ENCODE assay signal across 3 cellular contexts in genomic region chr2:207416111-207416510, GRCh38.
A peak's percentile ranks its signal among the peaks of the same experiment; 100 is the strongest.
TF ChIP-seq lines count a peak whose summit lies in the region.

No MANE protein-coding gene starts in this region.

TF ChIP-seq in liver, 16 proteins besides CTCF, POLR2A, EP300 and RAD21 (continued from another document):
- peak; percentile 28 for TF ChIP-seq ATF3 (IDR thresholded peaks at IDR 0.05)
- TF ChIP-seq TAF1 (conservative IDR thresholded peaks at IDR 0.05) = no peak
- peak; percentile 35 for TF ChIP-seq ZBTB33 (IDR thresholded peaks at IDR 0.05)
- TF ChIP-seq MAX (IDR thresholded peaks at IDR 0.05) = peak; percentile 48
- peak; percentile 64 to 81 for TF ChIP-seq RXRA (IDR thresholded peaks at IDR 0.05)
- peak; percentile 48 for TF ChIP-seq FOXA2 (IDR thresholded peaks at IDR 0.05)
- peak; percentile 60 for TF ChIP-seq NR2F2 (IDR thresholded peaks at IDR 0.05)
- peak; percentile 90 to 91 for TF ChIP-seq HNF4A (conservative IDR thresholded peaks at IDR 0.05)
- TF ChIP-seq JUND (IDR thresholded peaks at IDR 0.05) = peak; percentile 9 to 68
- peak; percentile 46 for TF ChIP-seq REST (IDR thresholded peaks at IDR 0.05)
- TF ChIP-seq SP1 (IDR thresholded peaks at IDR 0.05) = peak; percentile 73
TF ChIP-seq in liver: peak in this region for 12.

TF ChIP-seq in HepG2, 621 proteins besides CTCF, POLR2A, EP300 and RAD21 (continued from another document):
- TF ChIP-seq, protein P1, sequence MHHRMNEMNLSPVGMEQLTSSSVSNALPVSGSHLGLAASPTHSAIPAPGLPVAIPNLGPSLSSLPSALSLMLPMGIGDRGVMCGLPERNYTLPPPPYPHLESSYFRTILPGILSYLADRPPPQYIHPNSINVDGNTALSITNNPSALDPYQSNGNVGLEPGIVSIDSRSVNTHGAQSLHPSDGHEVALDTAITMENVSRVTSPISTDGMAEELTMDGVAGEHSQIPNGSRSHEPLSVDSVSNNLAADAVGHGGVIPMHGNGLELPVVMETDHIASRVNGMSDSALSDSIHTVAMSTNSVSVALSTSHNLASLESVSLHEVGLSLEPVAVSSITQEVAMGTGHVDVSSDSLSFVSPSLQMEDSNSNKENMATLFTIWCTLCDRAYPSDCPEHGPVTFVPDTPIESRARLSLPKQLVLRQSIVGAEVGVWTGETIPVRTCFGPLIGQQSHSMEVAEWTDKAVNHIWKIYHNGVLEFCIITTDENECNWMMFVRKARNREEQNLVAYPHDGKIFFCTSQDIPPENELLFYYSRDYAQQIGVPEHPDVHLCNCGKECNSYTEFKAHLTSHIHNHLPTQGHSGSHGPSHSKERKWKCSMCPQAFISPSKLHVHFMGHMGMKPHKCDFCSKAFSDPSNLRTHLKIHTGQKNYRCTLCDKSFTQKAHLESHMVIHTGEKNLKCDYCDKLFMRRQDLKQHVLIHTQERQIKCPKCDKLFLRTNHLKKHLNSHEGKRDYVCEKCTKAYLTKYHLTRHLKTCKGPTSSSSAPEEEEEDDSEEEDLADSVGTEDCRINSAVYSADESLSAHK (CRISPR knock-in tag; IDR thresholded peaks at IDR 0.05; ENCODE audit: borderline replicate concordance) = no peak

TF ChIP-seq in K562, 482 proteins besides CTCF, POLR2A, EP300 and RAD21 (continued from another document):
- TF ChIP-seq NCOA1 (IDR thresholded peaks at IDR 0.05; ENCODE audit: low read depth) = no peak
- TF ChIP-seq, protein P2, sequence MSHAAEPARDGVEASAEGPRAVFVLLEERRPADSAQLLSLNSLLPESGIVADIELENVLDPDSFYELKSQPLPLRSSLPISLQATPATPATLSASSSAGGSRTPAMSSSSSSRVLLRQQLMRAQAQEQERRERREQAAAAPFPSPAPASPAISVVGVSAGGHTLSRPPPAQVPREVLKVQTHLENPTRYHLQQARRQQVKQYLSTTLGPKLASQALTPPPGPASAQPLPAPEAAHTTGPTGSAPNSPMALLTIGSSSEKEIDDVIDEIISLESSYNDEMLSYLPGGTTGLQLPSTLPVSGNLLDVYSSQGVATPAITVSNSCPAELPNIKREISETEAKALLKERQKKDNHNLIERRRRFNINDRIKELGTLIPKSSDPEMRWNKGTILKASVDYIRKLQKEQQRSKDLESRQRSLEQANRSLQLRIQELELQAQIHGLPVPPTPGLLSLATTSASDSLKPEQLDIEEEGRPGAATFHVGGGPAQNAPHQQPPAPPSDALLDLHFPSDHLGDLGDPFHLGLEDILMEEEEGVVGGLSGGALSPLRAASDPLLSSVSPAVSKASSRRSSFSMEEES (CRISPR knock-in tag; IDR thresholded peaks at IDR 0.05) = no peak
- TF ChIP-seq U2AF2 (optimal IDR thresholded peaks at IDR 0.05; ENCODE audit: low read depth, low read length) = no peak
- TF ChIP-seq DIDO1 (tag; IDR thresholded peaks at IDR 0.05; ENCODE audit: low read depth) = no peak
- no peak for TF ChIP-seq E2F4 (CRISPR knock-in tag; IDR thresholded peaks at IDR 0.05; ENCODE audit: low read depth)
- TF ChIP-seq, protein P3, sequence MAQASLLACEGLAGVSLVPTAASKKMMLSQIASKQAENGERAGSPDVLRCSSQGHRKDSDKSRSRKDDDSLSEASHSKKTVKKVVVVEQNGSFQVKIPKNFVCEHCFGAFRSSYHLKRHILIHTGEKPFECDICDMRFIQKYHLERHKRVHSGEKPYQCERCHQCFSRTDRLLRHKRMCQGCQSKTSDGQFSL (CRISPR knock-in tag; IDR thresholded peaks at IDR 0.05) = no peak
- TF ChIP-seq, protein P3 (tag; IDR thresholded peaks at IDR 0.05) = no peak
- TF ChIP-seq IRF2 (CRISPR knock-in tag; IDR thresholded peaks at IDR 0.05) = no peak
- TF ChIP-seq, protein P4, sequence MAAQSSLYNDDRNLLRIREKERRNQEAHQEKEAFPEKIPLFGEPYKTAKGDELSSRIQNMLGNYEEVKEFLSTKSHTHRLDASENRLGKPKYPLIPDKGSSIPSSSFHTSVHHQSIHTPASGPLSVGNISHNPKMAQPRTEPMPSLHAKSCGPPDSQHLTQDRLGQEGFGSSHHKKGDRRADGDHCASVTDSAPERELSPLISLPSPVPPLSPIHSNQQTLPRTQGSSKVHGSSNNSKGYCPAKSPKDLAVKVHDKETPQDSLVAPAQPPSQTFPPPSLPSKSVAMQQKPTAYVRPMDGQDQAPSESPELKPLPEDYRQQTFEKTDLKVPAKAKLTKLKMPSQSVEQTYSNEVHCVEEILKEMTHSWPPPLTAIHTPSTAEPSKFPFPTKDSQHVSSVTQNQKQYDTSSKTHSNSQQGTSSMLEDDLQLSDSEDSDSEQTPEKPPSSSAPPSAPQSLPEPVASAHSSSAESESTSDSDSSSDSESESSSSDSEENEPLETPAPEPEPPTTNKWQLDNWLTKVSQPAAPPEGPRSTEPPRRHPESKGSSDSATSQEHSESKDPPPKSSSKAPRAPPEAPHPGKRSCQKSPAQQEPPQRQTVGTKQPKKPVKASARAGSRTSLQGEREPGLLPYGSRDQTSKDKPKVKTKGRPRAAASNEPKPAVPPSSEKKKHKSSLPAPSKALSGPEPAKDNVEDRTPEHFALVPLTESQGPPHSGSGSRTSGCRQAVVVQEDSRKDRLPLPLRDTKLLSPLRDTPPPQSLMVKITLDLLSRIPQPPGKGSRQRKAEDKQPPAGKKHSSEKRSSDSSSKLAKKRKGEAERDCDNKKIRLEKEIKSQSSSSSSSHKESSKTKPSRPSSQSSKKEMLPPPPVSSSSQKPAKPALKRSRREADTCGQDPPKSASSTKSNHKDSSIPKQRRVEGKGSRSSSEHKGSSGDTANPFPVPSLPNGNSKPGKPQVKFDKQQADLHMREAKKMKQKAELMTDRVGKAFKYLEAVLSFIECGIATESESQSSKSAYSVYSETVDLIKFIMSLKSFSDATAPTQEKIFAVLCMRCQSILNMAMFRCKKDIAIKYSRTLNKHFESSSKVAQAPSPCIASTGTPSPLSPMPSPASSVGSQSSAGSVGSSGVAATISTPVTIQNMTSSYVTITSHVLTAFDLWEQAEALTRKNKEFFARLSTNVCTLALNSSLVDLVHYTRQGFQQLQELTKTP (IDR thresholded peaks at IDR 0.05; ENCODE audit: low read depth in 1 of 2, partially characterized antibody in 2 of 2) = no peak
- TF ChIP-seq HNRNPH1 (optimal IDR thresholded peaks at IDR 0.05; ENCODE audit: low read depth, low read length) = no peak
- TF ChIP-seq, protein P5, sequence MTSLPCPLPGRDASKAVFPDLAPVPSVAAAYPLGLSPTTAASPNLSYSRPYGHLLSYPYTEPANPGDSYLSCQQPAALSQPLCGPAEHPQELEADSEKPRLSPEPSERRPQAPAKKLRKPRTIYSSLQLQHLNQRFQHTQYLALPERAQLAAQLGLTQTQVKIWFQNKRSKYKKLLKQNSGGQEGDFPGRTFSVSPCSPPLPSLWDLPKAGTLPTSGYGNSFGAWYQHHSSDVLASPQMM (CRISPR knock-in tag; IDR thresholded peaks at IDR 0.05) = no peak
- no peak for TF ChIP-seq SNIP1 (IDR thresholded peaks at IDR 0.05; ENCODE audit: low read depth)
- TF ChIP-seq ATF3 (IDR thresholded peaks at IDR 0.05) = no peak
- TF ChIP-seq ATF3 (CRISPR knock-in tag; conservative IDR thresholded peaks at IDR 0.05) = no peak
- no peak for TF ChIP-seq PHF20 (IDR thresholded peaks at IDR 0.05; ENCODE audit: partially characterized antibody)
- TF ChIP-seq CREB3 (tag; conservative IDR thresholded peaks at IDR 0.05; ENCODE audit: low read depth) = no peak
- TF ChIP-seq THRB (CRISPR knock-in tag; conservative IDR thresholded peaks at IDR 0.05) = no peak
